Comparison of ENCODE assay signal across 27 cellular contexts in genomic region chr11:79165908-79166307, GRCh38.
DNase-seq lines count a peak whose midpoint lies in the region; ATAC-seq, FAIRE-seq and TF ChIP-seq lines count a peak whose summit lies in the region.
"Had no signal": no experiment of that assay in that cellular context is flagged by ENCODE, and none has a peak within 500 bp of the region (broad histone marks: within the 10 kb centered on the region; RNA-seq: fewer than 3 reads in every experiment).

No MANE protein-coding gene starts in this region.

- peaks cover 23% of the 10 kb centered on the region for H3K4me1 Mint-ChIP-seq in endodermal cell
- peaks cover 18% of the 10 kb centered on the region for H3K4me1 Mint-ChIP-seq in type B pancreatic cell (ENCODE audit: unreplicated experiment)
- H3K4me1 Mint-ChIP-seq: CD4-positive, alpha-beta memory T cell; GM23338; H9; T-cell had no signal

- H3K27me3 Mint-ChIP-seq in endodermal cell (ENCODE audit: insufficient read depth), result no peaks in the 10 kb centered on the region
- no peaks in the 10 kb centered on the region for H3K27me3 Mint-ChIP-seq in type B pancreatic cell
- H3K27me3 Mint-ChIP-seq: CD4-positive, alpha-beta memory T cell had no signal

- no peaks in the 10 kb centered on the region for H3K9me3 Mint-ChIP-seq in endodermal cell
- H3K9me3 Mint-ChIP-seq in type B pancreatic cell, result peaks cover 6% of the 10 kb centered on the region
- H3K9me3 Mint-ChIP-seq: GM23338, H9 had no signal

- no peak overlapping the region for H3K27ac Mint-ChIP-seq in endodermal cell
- H3K27ac Mint-ChIP-seq in type B pancreatic cell, result peak overlapping the region; percentile 76
- H3K27ac Mint-ChIP-seq: CD4-positive, alpha-beta memory T cell; GM23338; H9; T-cell had no signal

- no peaks in the 10 kb centered on the region for H3K36me3 ChIP-seq in endodermal cell (ENCODE audit: control insufficient read depth, insufficient read depth, low read length)

- no peak overlapping the region for H3K4me3 ChIP-seq in endodermal cell (ENCODE audit: low read length)
- H3K4me3 ChIP-seq: GM23338, K562, PC-9 had no signal

- TF ChIP-seq CTCF in endodermal cell (conservative IDR thresholded peaks at IDR 0.05) (no peak), foreskin keratinocyte (conservative IDR thresholded peaks at IDR 0.05) (no peak), type B pancreatic cell (conservative IDR thresholded peaks at IDR 0.05) (no peak)

- DNase-seq in NCI-H2029 (lab: John Stamatoyannopoulos, UW), result peak; percentile 37
- peak; percentile 13 for DNase-seq in endodermal cell
- DNase-seq in foreskin keratinocyte, result peak; percentile 32 to 70
- DNase-seq in type B pancreatic cell (ENCODE audit: extremely low spot score, unreplicated experiment), result no peak
- no peak for DNase-seq in GM12891 (ENCODE audit: insufficient read length, low spot score)
- DNase-seq in RPMI8226, result no peak
- DNase-seq: C1 segment of cervical spinal cord; Caco-2; CD4-positive, alpha-beta memory T cell; DMS79 treated with DMSO at 0.1 percent for 48 hours; H9; MV-4-11; NCI-H1105 treated with DMSO at 0.1 percent for 48 hours; NCI-H146; NCI-H1930; NCI-H2171 treated with DMSO at 0.1 percent for 48 hours; NCI-H345; NCI-H524 treated with DMSO at 0.1 percent for 48 hours; NCI-H774; NK-92 treated with Interleukin-12 subunit alpha and Interleukin-12 subunit beta, amount 100 ng/mL, for 24 hours; PC-9; Right ventricle myocardium superior; T-cell had no signal

- no peak for FAIRE-seq in GM12891 (lab: Jason Lieb, UNC)
- FAIRE-seq: HTR-8/SVneo, K562 had no signal

- peaks cover 7% of the 10 kb centered on the region for H3K4me1 ChIP-seq in endodermal cell (ENCODE audit: control insufficient read depth, insufficient read depth, low read length)
- H3K4me1 ChIP-seq in foreskin keratinocyte, result peaks cover 4% of the 10 kb centered on the region

- no peaks in the 10 kb centered on the region for H3K9me3 ChIP-seq in endodermal cell (ENCODE audit: control insufficient read depth, low read length)
- H3K9me3 ChIP-seq: Caco-2 had no signal

- TF ChIP-seq POLR2A in GM12891 (IDR thresholded peaks at IDR 0.05; ENCODE audit: low read depth, low read length), result no peak

- no peaks in the 10 kb centered on the region for H3K27me3 ChIP-seq in endodermal cell (ENCODE audit: control insufficient read depth, insufficient read depth, low read length, poor library complexity, severe bottlenecking)
- H3K27me3 ChIP-seq in foreskin keratinocyte, result no peaks in the 10 kb centered on the region

- no peak overlapping the region for H3K4me3 Mint-ChIP-seq in endodermal cell
- peak overlapping the region; percentile 11 for H3K4me3 Mint-ChIP-seq in type B pancreatic cell
- H3K4me3 Mint-ChIP-seq: CD4-positive, alpha-beta memory T cell; GM23338; H9; T-cell had no signal

- no peak overlapping the region for H3K27ac ChIP-seq in endodermal cell (ENCODE audit: low read depth, low read length)
- no peak overlapping the region for H3K27ac ChIP-seq in foreskin keratinocyte
- H3K27ac ChIP-seq: PC-9 had no signal

- ATAC-seq in foreskin keratinocyte (peak; percentile 56), GM21390 (IDR thresholded peaks at IDR 0.05; ENCODE audit: unreplicated experiment) (no peak)
- ATAC-seq: GM23338, K562, T-cell had no signal

- no peak overlapping the region for H3K9ac ChIP-seq in endodermal cell (ENCODE audit: extremely low read depth, low read length, poor library complexity, severe bottlenecking)

- H3K36me3 Mint-ChIP-seq in endodermal cell (ENCODE audit: low read depth) (peaks cover 11% of the 10 kb centered on the region), type B pancreatic cell (peaks cover 10% of the 10 kb centered on the region)
- H3K36me3 Mint-ChIP-seq: CD4-positive, alpha-beta memory T cell; T-cell had no signal

- 91 to 100% methylated on average over 2 of the region's 2 CpGs for WGBS in endodermal cell (ENCODE audit: insufficient coverage in 1 of 2, insufficient read length in 1 of 2), 2 experiments

TF ChIP-seq in GM12891, 5 proteins besides CTCF, POLR2A, EP300 and RAD21:
- TF ChIP-seq POU2F2 (IDR thresholded peaks at IDR 0.05; ENCODE audit: low read depth, low read length) (no peak), PAX5 (IDR thresholded peaks at IDR 0.05; ENCODE audit: insufficient read depth, low read length, severe bottlenecking) (no peak), TAF1 (IDR thresholded peaks at IDR 0.05; ENCODE audit: low read depth, low read length) (no peak), SPI1 (IDR thresholded peaks at IDR 0.05; ENCODE audit: low read depth, low read length) (no peak), POLR2AphosphoS5 (IDR thresholded peaks at IDR 0.05; ENCODE audit: low read depth, low read length) (no peak)

Comparison
In these comparisons a context has a peak if more than half of its experiments do, and no peak if none do; other contexts are left out.
1. DNase-seq: peak in NCI-H2029 (single experiment), endodermal cell (single experiment) and foreskin keratinocyte (2 of 2); none in type B pancreatic cell (single experiment), GM12891 (single experiment) and RPMI8226 (single experiment).